ENCODE assay signal across 19 cellular contexts in the genomic region with DNA sequence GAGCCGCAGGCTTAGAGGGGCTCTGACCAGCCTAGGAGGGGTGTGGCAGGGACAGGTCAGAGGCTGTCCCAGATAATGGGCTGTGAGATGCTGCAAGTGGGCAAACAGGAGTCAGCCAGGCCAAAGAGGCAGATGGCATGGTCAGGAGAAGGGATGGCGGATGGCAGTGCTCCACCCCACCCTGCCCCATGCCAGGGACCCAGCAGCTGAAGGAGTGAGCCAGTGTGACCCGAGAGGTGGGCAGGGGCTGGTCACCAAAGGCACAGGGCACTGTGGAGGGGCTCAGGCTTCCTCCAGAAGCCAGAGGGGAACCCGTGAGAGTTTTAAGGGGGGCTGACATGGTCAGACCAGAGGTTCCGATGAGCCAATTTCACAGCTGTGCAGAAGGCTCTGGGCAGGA.
A peak's percentile ranks its signal among the peaks of the same experiment; 100 is the strongest.
DNase-seq lines count a peak whose midpoint lies in the region; ATAC-seq and TF ChIP-seq lines count a peak whose summit lies in the region.
"Had no signal": no experiment of that assay in that cellular context is flagged by ENCODE, and none has a peak within 500 bp of the region (broad histone marks: within the 10 kb centered on the region; RNA-seq: fewer than 3 reads in every experiment).

No MANE protein-coding gene starts in this region.

- H2AFZ ChIP-seq in neuronal stem cell (ENCODE audit: low read length): no peak overlapping the region
- H2AFZ ChIP-seq: GM23248 had no signal

- no peak for TF ChIP-seq CTCF in heart right ventricle (IDR thresholded peaks at IDR 0.05)
- no peak for TF ChIP-seq CTCF in chondrocyte (IDR thresholded peaks at IDR 0.05)

- intact Hi-C loops in Right ventricle myocardium inferior (cut with DNase I) (no loop called here), heart right ventricle (cut with DNase I) (no loop called here)

- H3K36me3 ChIP-seq in heart right ventricle (no peaks in the 10 kb centered on the region), neuronal stem cell (replicated peaks in 1 of 2; ENCODE audit: control insufficient read depth in 2 of 2, insufficient read depth in 2 of 2, low read length in 2 of 2) (no peaks in the 10 kb centered on the region)
- H3K36me3 ChIP-seq: HAP-1 had no signal

- H3K9me3 ChIP-seq in heart right ventricle (peaks cover 0 to 3% (median 0%) of the 10 kb centered on the region in 11 donors), neuronal stem cell (replicated peaks in 1 of 2; ENCODE audit: control insufficient read depth in 2 of 2, insufficient read depth in 1 of 2, low read depth in 1 of 2, low read length in 2 of 2) (no peaks in the 10 kb centered on the region)
- H3K9me3 ChIP-seq: A549, HAP-1 had no signal

- DNase-seq in Right ventricle myocardium inferior (ENCODE audit: missing footprints): peak; percentile 32
- no peak for DNase-seq in heart right ventricle
- peak; percentile 73 for DNase-seq in chondrocyte (ENCODE audit: low spot score)
- no peak for DNase-seq in neuronal stem cell (ENCODE audit: low spot score)
- no peak for DNase-seq in activated CD4-positive, CD25-positive, alpha-beta regulatory T cell (lab: John Stamatoyannopoulos, UW)
- DNase-seq in activated CD8-positive, alpha-beta memory T cell treated with anti-CD3 and anti-CD28 coated beads for 24 hours: no peak
- DNase-seq: AML-193; CD4-positive, alpha-beta memory T cell; DMS153; DMS79; GF-D8; GM23248; IMR-90 had no signal

- H2BK15ac ChIP-seq in neuronal stem cell (ENCODE audit: low read length): no peak overlapping the region

- no peak overlapping the region for H3K4me2 ChIP-seq in neuronal stem cell (ENCODE audit: insufficient read depth, low read length, poor library complexity, severe bottlenecking)
- H3K4me2 ChIP-seq: A549 had no signal

- no peak overlapping the region for H2AK5ac ChIP-seq in neuronal stem cell (ENCODE audit: low read depth, low read length)

- peaks cover 60% of the 10 kb centered on the region for H3K27me3 Mint-ChIP-seq in chondrocyte (ENCODE audit: low read depth)

- no peak overlapping the region for H3K9ac ChIP-seq in neuronal stem cell (ENCODE audit: low read depth, low read length, poor library complexity)
- H3K9ac ChIP-seq: GM23248 had no signal

- H4K8ac ChIP-seq in neuronal stem cell (ENCODE audit: low read depth, low read length): no peak overlapping the region

- WGBS in heart right ventricle, 2 donors: 71 to 79% methylated on average over 5 of the region's 5 CpGs
- WGBS in neuronal stem cell (ENCODE audit: extremely low coverage in 2 of 2, insufficient read length in 2 of 2, insufficient replicate concordance in 1 of 2), 2 donors: no CpG with 5 or more reads among the region's 5 CpGs

- no peak overlapping the region for H2BK5ac ChIP-seq in neuronal stem cell (ENCODE audit: low read length)

- H2BK120ac ChIP-seq in neuronal stem cell (ENCODE audit: low read depth, low read length): no peak overlapping the region

- peaks cover 3% of the 10 kb centered on the region for H3K9me3 Mint-ChIP-seq in chondrocyte (ENCODE audit: low read depth)

- H3K4me3 ChIP-seq in heart right ventricle (no peak overlapping the region), neuronal stem cell (ENCODE audit: low read length in 2 of 2) (peak overlapping the region in 1 of 2 donors; percentile 51)
- H3K4me3 ChIP-seq: A549, GM23248, HAP-1, K562 had no signal

- H3K14ac ChIP-seq in neuronal stem cell (ENCODE audit: low read length): no peak overlapping the region

- H3K4me1 ChIP-seq in heart right ventricle (no peaks in the 10 kb centered on the region), neuronal stem cell (ENCODE audit: control insufficient read depth in 2 of 2, insufficient read depth in 1 of 2, low read depth in 1 of 2, low read length in 2 of 2) (peaks cover 0 to 7% of the 10 kb centered on the region in 2 donors)
- H3K4me1 ChIP-seq: A549, HAP-1 had no signal

- no peaks in the 10 kb centered on the region for H3K4me1 Mint-ChIP-seq in chondrocyte (ENCODE audit: low read depth)
- H3K4me1 Mint-ChIP-seq: CD4-positive, alpha-beta memory T cell had no signal

- peak overlapping the region; percentile 32 for H3K23ac ChIP-seq in neuronal stem cell (ENCODE audit: low read depth, low read length, poor library complexity)

- ATAC-seq in Right ventricle myocardium inferior: no peak
- no peak for ATAC-seq in heart right ventricle
- ATAC-seq in HG02970 (IDR thresholded peaks at IDR 0.05; ENCODE audit: low FRiP score, unreplicated experiment): no peak
- ATAC-seq: A549, K562 had no signal

- H3K4ac ChIP-seq in neuronal stem cell (ENCODE audit: low read length): no peak overlapping the region

- no peak overlapping the region for H3K27ac Mint-ChIP-seq in chondrocyte (ENCODE audit: unreplicated experiment)
- H3K27ac Mint-ChIP-seq: CD4-positive, alpha-beta memory T cell had no signal

- no peak overlapping the region for H3K4me3 Mint-ChIP-seq in chondrocyte (ENCODE audit: unreplicated experiment)
- H3K4me3 Mint-ChIP-seq: CD4-positive, alpha-beta memory T cell had no signal

- no peak overlapping the region for H4K91ac ChIP-seq in neuronal stem cell (ENCODE audit: low read depth, low read length, poor library complexity)

- H3K27me3 ChIP-seq in heart right ventricle (peaks cover 0 to 69% (median 22%) of the 10 kb centered on the region in 7 donors), neuronal stem cell (ENCODE audit: control insufficient read depth in 3 of 3, insufficient read depth in 3 of 3, low read depth in 1 of 3, low read length in 3 of 3) (peaks cover 0 to 52% (median 0%) of the 10 kb centered on the region in 3 experiments)

- H3K36me3 Mint-ChIP-seq in chondrocyte (ENCODE audit: low read depth): no peaks in the 10 kb centered on the region
- H3K36me3 Mint-ChIP-seq: CD4-positive, alpha-beta memory T cell had no signal

- no peak overlapping the region for H3K27ac ChIP-seq in heart right ventricle
- H3K27ac ChIP-seq in neuronal stem cell (replicated peaks; ENCODE audit: low read length): no peak overlapping the region
- H3K27ac ChIP-seq: 22Rv1, A549, C4-2B, GM23248 had no signal

- no peak overlapping the region for H2BK12ac ChIP-seq in neuronal stem cell (ENCODE audit: low read length)

- H3K79me1 ChIP-seq in neuronal stem cell (ENCODE audit: low read depth, low read length): no peaks in the 10 kb centered on the region

- no peak overlapping the region for H3K18ac ChIP-seq in neuronal stem cell (ENCODE audit: low read length)

Comparison
In these comparisons a context has a peak if more than half of its experiments do, and no peak if none do; other contexts are left out.
1. DNase-seq: peak in Right ventricle myocardium inferior (single experiment) and chondrocyte (single experiment); none in heart right ventricle (0 of 2), neuronal stem cell (single experiment), activated CD4-positive, CD25-positive, alpha-beta regulatory T cell (0 of 4) and activated CD8-positive, alpha-beta memory T cell treated with anti-CD3 and anti-CD28 coated beads for 24 hours (single experiment).